In genomic region chr2:216192931-216193330, GRCh38 we compare ENCODE assay signal across 12 cellular contexts.
"Had no signal": no experiment of that assay in that cellular context is flagged by ENCODE, and none has a peak within 500 bp of the region (broad histone marks: within the 10 kb centered on the region; RNA-seq: fewer than 3 reads in every experiment).

No MANE protein-coding gene starts in this region.

- H3K27me3 ChIP-seq: transverse colon had no signal

- H3K4me3 ChIP-seq: smooth muscle cell, transverse colon had no signal

- H3K27ac Mint-ChIP-seq: activated naive CD4-positive, alpha-beta T cell treated with anti-CD3 and anti-CD28 coated beads for 36 hours had no signal

- ATAC-seq: activated CD4-positive, CD25-positive, alpha-beta regulatory T cell treated with anti-CD3 and anti-CD28 coated beads, Interleukin-2, amount 50 U/mL, for 24 hours; esophagus mucosa; naive thymus-derived CD4-positive, alpha-beta T cell; right cardiac atrium; SK-N-SH treated with all-trans-retinoic acid at 6 μM for 48 hours; T-helper 17 cell had no signal

- DNase-seq: activated naive CD4-positive, alpha-beta T cell treated with anti-CD3 and anti-CD28 coated beads for 36 hours; amygdala; naive thymus-derived CD4-positive, alpha-beta T cell; right cardiac atrium; substantia nigra; T-helper 17 cell; transverse colon had no signal

- H3K4me3 Mint-ChIP-seq: activated naive CD4-positive, alpha-beta T cell treated with anti-CD3 and anti-CD28 coated beads for 36 hours; brain; naive thymus-derived CD4-positive, alpha-beta T cell; T-helper 17 cell had no signal

- H3K9me3 ChIP-seq: transverse colon had no signal

- H3K9me3 Mint-ChIP-seq: activated naive CD4-positive, alpha-beta T cell treated with anti-CD3 and anti-CD28 coated beads for 36 hours; brain had no signal

- H3K27me3 Mint-ChIP-seq: brain; naive thymus-derived CD4-positive, alpha-beta T cell; T-helper 17 cell had no signal

- H3K27ac ChIP-seq: transverse colon had no signal

- H3K4me2 ChIP-seq: smooth muscle cell had no signal
